Comparison of ENCODE assay signal across 8 cellular contexts in genomic region chr12:124837958-124838803, GRCh38. TPM values are rescaled to one million over a fixed set of nuclear protein-coding genes. Genes with fewer than 3 reads are reported as not detected.
DNase-seq lines count a peak whose midpoint lies in the region; ATAC-seq and TF ChIP-seq lines count a peak whose summit lies in the region.

No MANE protein-coding gene starts in this region.

- no peak overlapping the region for H3K4me3 ChIP-seq in BLaER1 treated with 17β-estradiol and CSF1 and Interleukin-3, amounts not matched to agents 10 nM and 100 nM
- H3K4me3 ChIP-seq in right lobe of liver (no peak overlapping the region), uterus (no peak overlapping the region)

- H3K36me3 ChIP-seq in BLaER1 treated with 17β-estradiol and CSF1 and Interleukin-3, amounts not matched to agents 10 nM and 100 nM: peaks cover 0 to 69% (median 41%) of the 10 kb centered on the region in 11 experiments; a peak in 17 of 22 replicates
- no peaks in the 10 kb centered on the region for H3K36me3 ChIP-seq in right lobe of liver
- no peaks in the 10 kb centered on the region for H3K36me3 ChIP-seq in uterus

- peak overlapping the region in 6 of 11 experiments; percentile 5 to 36 (median 14); a peak in 8 of 22 replicates for H3K4me2 ChIP-seq in BLaER1 treated with 17β-estradiol and CSF1 and Interleukin-3, amounts not matched to agents 10 nM and 100 nM

- TF ChIP-seq POLR2A in right lobe of liver (IDR thresholded peaks at IDR 0.05) (peak; percentile 34), uterus (IDR thresholded peaks at IDR 0.05) (no peak)

- H3K27ac ChIP-seq in BLaER1 treated with 17β-estradiol and CSF1 and Interleukin-3, amounts not matched to agents 10 nM and 100 nM: no peak overlapping the region; a peak in 1 of 22 replicates
- peak overlapping the region; percentile 64 for H3K27ac ChIP-seq in caudate nucleus (ENCODE audit: low read depth, low read length)
- H3K27ac ChIP-seq in right lobe of liver: peak overlapping the region; percentile 82 to 89 (median 85)
- peak overlapping the region; percentile 65 to 68 for H3K27ac ChIP-seq in uterus

- intact Hi-C loops in right lobe of liver (cut with DNase I): no loop called here
- intact Hi-C loops in uterus (cut with DNase I; ENCODE audit: low total_unique reads): no loop called here

- WGBS in right lobe of liver (ENCODE audit: insufficient coverage, low coverage, low lambda C conversion rate, missing lambda C conversion rate): 18% methylated on average over 11 of the region's 16 CpGs

- DNase-seq in NCI-H2171 (lab: John Stamatoyannopoulos, UW): peak; percentile 42
- DNase-seq in caudate nucleus (lab: John Stamatoyannopoulos, UW): peak in 48 of 61 donors; percentile 10 to 91 (median 52)
- DNase-seq in right lobe of liver: peak; percentile 90 to 95 (median 91)
- DNase-seq in uterus: peak; percentile 78 to 90

- H3K9ac ChIP-seq in BLaER1 treated with 17β-estradiol and CSF1 and Interleukin-3, amounts not matched to agents 10 nM and 100 nM: no peak overlapping the region

- TF ChIP-seq CTCF in right lobe of liver (IDR thresholded peaks at IDR 0.05) (no peak), uterus (IDR thresholded peaks at IDR 0.05) (no peak)

- peaks cover 16 to 56% (median 35%) of the 10 kb centered on the region in 10 experiments for H3K4me1 ChIP-seq in BLaER1 treated with 17β-estradiol and CSF1 and Interleukin-3, amounts not matched to agents 10 nM and 100 nM
- H3K4me1 ChIP-seq in right lobe of liver (peaks cover 0 to 47% (median 18%) of the 10 kb centered on the region in 4 donors), uterus (peaks cover 4 to 9% of the 10 kb centered on the region in 2 donors)

- no peaks in the 10 kb centered on the region for H3K27me3 ChIP-seq in BLaER1 treated with 17β-estradiol and CSF1 and Interleukin-3, amounts not matched to agents 10 nM and 100 nM
- H3K27me3 ChIP-seq in right lobe of liver (no peaks in the 10 kb centered on the region), uterus (no peaks in the 10 kb centered on the region)

- no peaks in the 10 kb centered on the region for H3K9me3 ChIP-seq in BLaER1 treated with 17β-estradiol and CSF1 and Interleukin-3, amounts not matched to agents 10 nM and 100 nM (replicated peaks in 1 of 11)
- H3K9me3 ChIP-seq in right lobe of liver: no peaks in the 10 kb centered on the region
- no peaks in the 10 kb centered on the region for H3K9me3 ChIP-seq in uterus

- ATAC-seq in right lobe of liver: peak; percentile 79 to 89 (median 86)
- no peak for ATAC-seq in GM18867 (IDR thresholded peaks at IDR 0.05; ENCODE audit: unreplicated experiment)
- ATAC-seq in HG03135 (IDR thresholded peaks at IDR 0.05; ENCODE audit: unreplicated experiment): no peak
- ATAC-seq in HG03108 (IDR thresholded peaks at IDR 0.05; ENCODE audit: unreplicated experiment): no peak

- H4K20me1 ChIP-seq in BLaER1 treated with 17β-estradiol and CSF1 and Interleukin-3, amounts not matched to agents 10 nM and 100 nM: peaks cover 5 to 89% (median 77%) of the 10 kb centered on the region in 11 experiments; a peak in 20 of 22 replicates

RNA-seq across cellular contexts. Expression of gene SCARB1, which starts 25.5 kb away (rescaled TPM):
- total RNA-seq in right lobe of liver: 100 to 1,000 TPM; 128 to 359 (median 214) TPM
- total RNA-seq in uterus: 10 to 100 TPM in 2 of 4 donors, 1 to 10 TPM in 2; 2.1 to 37.0 (median 9.6) TPM

Comparison
In these comparisons a context has a peak if more than half of its experiments do, and no peak if none do; other contexts are left out.
1. H3K27ac ChIP-seq: peak in caudate nucleus (single experiment), right lobe of liver (3 of 3) and uterus (2 of 2); none in BLaER1 treated with 17β-estradiol and CSF1 and Interleukin-3, amounts not matched to agents 10 nM and 100 nM (0 of 11).
2. ATAC-seq: peak in right lobe of liver (4 of 4); none in GM18867 (single experiment), HG03135 (single experiment) and HG03108 (single experiment).
3. Peak in every context shown above with its lines, with median percentiles within 50 percentile points of each other: DNase-seq.